ENCODE assay signal across 25 cellular contexts in the genomic region with DNA sequence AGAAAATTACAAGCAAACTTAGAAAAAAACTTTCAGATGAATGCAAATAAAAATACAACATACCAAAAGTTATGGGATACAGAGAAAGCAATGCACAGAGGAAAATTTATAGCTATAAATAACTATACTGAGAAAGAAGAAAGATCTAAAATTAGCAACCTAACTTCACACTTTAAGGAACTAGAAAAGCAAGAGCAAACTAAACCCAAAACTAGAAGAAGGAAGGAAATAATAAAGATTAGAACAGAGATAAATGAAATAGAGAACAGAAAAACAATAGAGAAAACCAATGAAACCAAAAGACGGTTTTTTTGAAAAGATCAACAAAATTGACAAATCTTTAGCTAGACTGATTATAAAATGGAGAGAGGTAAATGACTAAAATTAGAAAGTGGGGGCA. TPM values are rescaled to one million over a fixed set of nuclear protein-coding genes. Genes with fewer than 3 reads are reported as not detected.
DNase-seq lines count a peak whose midpoint lies in the region; ATAC-seq, FAIRE-seq and TF ChIP-seq lines count a peak whose summit lies in the region.
"Had no signal": no experiment of that assay in that cellular context is flagged by ENCODE, and none has a peak within 500 bp of the region (broad histone marks: within the 10 kb centered on the region; RNA-seq: fewer than 3 reads in every experiment).

No MANE protein-coding gene starts in this region.

- no peaks in the 10 kb centered on the region for H3K9me3 ChIP-seq in kidney (ENCODE audit: control insufficient read depth in 1 of 2, low read length in 2 of 2)
- H3K9me3 ChIP-seq: heart right ventricle, thoracic aorta had no signal

- ATAC-seq in GM18508 (IDR thresholded peaks at IDR 0.05; ENCODE audit: insufficient read depth, unreplicated experiment) (peak; percentile 55), GM18907 (IDR thresholded peaks at IDR 0.05; ENCODE audit: unreplicated experiment) (no peak)
- ATAC-seq: heart right ventricle; naive thymus-derived CD8-positive, alpha-beta T cell had no signal

- no peak for TF ChIP-seq POLR2A in H54 (IDR thresholded peaks at IDR 0.05; ENCODE audit: low read depth, low read length)

- H3K9ac ChIP-seq in kidney (ENCODE audit: low read length in 2 of 2) = no peak overlapping the region

- in situ Hi-C loops in KBM-7 (cut with MboI; ENCODE audit: low pct_unique_long_range_greater_than_20kb, low sequenced_read_pairs) = no loop called here

- TF ChIP-seq CTCF in kidney (IDR thresholded peaks at IDR 0.05; ENCODE audit: borderline replicate concordance, extremely low read depth, insufficient read depth) = no peak

- H3K36me3 ChIP-seq in kidney (ENCODE audit: control insufficient read depth in 1 of 2, insufficient read depth in 2 of 2, low read length in 2 of 2) = no peaks in the 10 kb centered on the region
- H3K36me3 ChIP-seq: heart right ventricle, SJCRH30, thoracic aorta had no signal

- FAIRE-seq in kidney (lab: Jason Lieb, UNC) (peak; percentile 74), H54 (lab: Jason Lieb, UNC) (no peak)
- FAIRE-seq: bronchial epithelial cell, D721Med, G401.6, GM12892, islet of Langerhans had no signal

- H3K27ac ChIP-seq in kidney (ENCODE audit: low read depth in 2 of 2, low read length in 2 of 2) = no peak overlapping the region
- H3K27ac ChIP-seq: heart right ventricle, SJCRH30, skin epidermis, thoracic aorta had no signal

- DNase-seq in KBM-7 = peak; percentile 65
- peak; percentile 81 for DNase-seq in SIG-M5 treated with dmso at 0.1 percent for 504 hours (lab: John Stamatoyannopoulos, UW; ENCODE audit: unreplicated experiment)
- DNase-seq in kidney = no peak
- DNase-seq in NCI-H1436 (lab: John Stamatoyannopoulos, UW) = no peak
- no peak for DNase-seq in H54 (ENCODE audit: insufficient read length, low spot score)
- DNase-seq: activated T-cell treated with anti-CD3 and anti-CD28 coated beads, Interleukin-2, amount 50 U/mL, for 24 hours; heart right ventricle; naive thymus-derived CD8-positive, alpha-beta T cell; NCI-H187 treated with DMSO at 0.1 percent for 48 hours; NK-92 treated with Interleukin-12 subunit alpha and Interleukin-12 subunit beta, amount 100 ng/mL, for 24 hours; posterior cingulate gyrus; SJCRH30; T1000 had no signal

- H3K4me1 ChIP-seq in kidney (ENCODE audit: control insufficient read depth in 1 of 2, insufficient read depth in 1 of 2, low read depth in 1 of 2, low read length in 2 of 2) = no peaks in the 10 kb centered on the region
- H3K4me1 ChIP-seq: SJCRH30 had no signal

- H3K4me3 ChIP-seq in kidney (ENCODE audit: low read length in 2 of 2) = no peak overlapping the region
- H3K4me3 ChIP-seq: heart right ventricle, SJCRH30, skin epidermis, thoracic aorta had no signal

- intact Hi-C loops in kidney (cut with DNase I) = no loop called here

RNA-seq across cellular contexts. Expression of gene STRA8, which starts 9.6 kb away (rescaled TPM):
- total RNA-seq in kidney = not detected
- polyA plus RNA-seq in kidney (ENCODE audit: insufficient read depth, low read depth, low replicate concordance) = 0.43 TPM
- total RNA-seq: bronchial epithelial cell; fibroblast of lung; heart right ventricle; LHCN-M2; lung microvascular endothelial cell; naive thymus-derived CD8-positive, alpha-beta T cell; SJCRH30; thoracic aorta had no signal
- polyA plus RNA-seq: fibroblast of lung; heart right ventricle; naive thymus-derived CD8-positive, alpha-beta T cell had no signal

RNA-seq across cellular contexts. Expression of gene WDR91, which starts 12.7 kb away (rescaled TPM):
- 73.9 TPM for total RNA-seq in kidney
- polyA plus RNA-seq in kidney (ENCODE audit: insufficient read depth, low read depth, low replicate concordance) = 27.8 TPM

RNA-seq across cellular contexts. Expression of gene CYREN, which starts 53.5 kb away (rescaled TPM):
- total RNA-seq in kidney = 89.3 TPM
- polyA plus RNA-seq in kidney (ENCODE audit: insufficient read depth, low read depth, low replicate concordance) = 39.4 TPM

Comparison
In these comparisons a context has a peak if more than half of its experiments do, and no peak if none do; other contexts are left out.
1. DNase-seq: peak in KBM-7 (single experiment) and SIG-M5 treated with dmso at 0.1 percent for 504 hours (single experiment); none in kidney (single experiment), NCI-H1436 (single experiment) and H54 (single experiment).